In genomic region chr10:128686638-128687278, GRCh38 we compare ENCODE assay signal across 25 cellular contexts.
DNase-seq lines count a peak whose midpoint lies in the region; ATAC-seq and TF ChIP-seq lines count a peak whose summit lies in the region.
"Had no signal": no experiment of that assay in that cellular context is flagged by ENCODE, and none has a peak within 500 bp of the region (broad histone marks: within the 10 kb centered on the region; RNA-seq: fewer than 3 reads in every experiment).

No MANE protein-coding gene starts in this region.

- H3K4me1 ChIP-seq in endodermal cell (ENCODE audit: control insufficient read depth, insufficient read depth, low read length) = no peaks in the 10 kb centered on the region
- H3K4me1 ChIP-seq: BE2C, HAP-1 had no signal

- no peak for TF ChIP-seq CTCF in endodermal cell (conservative IDR thresholded peaks at IDR 0.05)
- TF ChIP-seq CTCF in nephron progenitor cell (IDR thresholded peaks at IDR 0.05) = no peak
- no peak for TF ChIP-seq CTCF in GM20000 (IDR thresholded peaks at IDR 0.05; ENCODE audit: extremely low read depth, missing control alignments)

- H3K27me3 ChIP-seq in endodermal cell (ENCODE audit: control insufficient read depth, insufficient read depth, low read length, poor library complexity, severe bottlenecking) = no peaks in the 10 kb centered on the region
- H3K27me3 ChIP-seq: BE2C had no signal

- no peak overlapping the region for H3K9ac ChIP-seq in endodermal cell (ENCODE audit: extremely low read depth, low read length, poor library complexity, severe bottlenecking)

- H3K27ac ChIP-seq in endodermal cell (ENCODE audit: low read depth, low read length) = no peak overlapping the region
- H3K27ac ChIP-seq: SK-N-MC had no signal

- 53 to 79% methylated on average over 3 to 11 of the region's 11 CpGs for WGBS in endodermal cell (ENCODE audit: insufficient coverage in 1 of 2, insufficient read length in 1 of 2), 2 experiments

- no peaks in the 10 kb centered on the region for H3K36me3 Mint-ChIP-seq in activated naive CD4-positive, alpha-beta T cell treated with anti-CD3 and anti-CD28 coated beads, Interleukin-2, amount 10 ng/mL, durations not matched to agents 7 days and 5 days
- no peaks in the 10 kb centered on the region for H3K36me3 Mint-ChIP-seq in activated naive CD4-positive, alpha-beta T cell treated with anti-CD3 and anti-CD28 coated beads for 36 hours (ENCODE audit: low read depth)
- no peaks in the 10 kb centered on the region for H3K36me3 Mint-ChIP-seq in endodermal cell (ENCODE audit: low read depth)
- no peaks in the 10 kb centered on the region for H3K36me3 Mint-ChIP-seq in nephron progenitor cell (ENCODE audit: low read depth)
- H3K36me3 Mint-ChIP-seq: CD14-positive monocyte; CD8-positive, alpha-beta memory T cell had no signal

- H3K4me3 ChIP-seq in endodermal cell (ENCODE audit: low read length) = no peak overlapping the region
- H3K4me3 ChIP-seq: HAP-1, SK-N-MC had no signal

- H3K27me3 Mint-ChIP-seq in activated naive CD4-positive, alpha-beta T cell treated with anti-CD3 and anti-CD28 coated beads, Interleukin-2, amount 10 ng/mL, durations not matched to agents 7 days and 5 days = peaks cover 4% of the 10 kb centered on the region
- peaks cover 2% of the 10 kb centered on the region for H3K27me3 Mint-ChIP-seq in activated naive CD4-positive, alpha-beta T cell treated with anti-CD3 and anti-CD28 coated beads for 36 hours (ENCODE audit: low read depth)
- H3K27me3 Mint-ChIP-seq in endodermal cell (ENCODE audit: insufficient read depth) = no peaks in the 10 kb centered on the region
- peaks cover 4% of the 10 kb centered on the region for H3K27me3 Mint-ChIP-seq in nephron progenitor cell (ENCODE audit: low read depth, poor library complexity)

- CTCF ChIA-PET in activated naive CD4-positive, alpha-beta T cell treated with anti-CD3 and anti-CD28 coated beads, Interleukin-2, amount 10 ng/mL, durations not matched to agents 7 days and 5 days (lab: Charles Lee) = no interaction called here
- CTCF ChIA-PET in activated naive CD4-positive, alpha-beta T cell treated with anti-CD3 and anti-CD28 coated beads for 36 hours (lab: Charles Lee) = no interaction called here

- intact Hi-C loops in activated naive CD4-positive, alpha-beta T cell treated with anti-CD3 and anti-CD28 coated beads for 36 hours (cut with micrococcal nuclease) = no loop called here

- no peak overlapping the region for H3K4me3 Mint-ChIP-seq in activated naive CD4-positive, alpha-beta T cell treated with anti-CD3 and anti-CD28 coated beads, Interleukin-2, amount 10 ng/mL, durations not matched to agents 7 days and 5 days
- no peak overlapping the region for H3K4me3 Mint-ChIP-seq in activated naive CD4-positive, alpha-beta T cell treated with anti-CD3 and anti-CD28 coated beads for 36 hours
- H3K4me3 Mint-ChIP-seq in endodermal cell (no peak overlapping the region), nephron progenitor cell (no peak overlapping the region)
- H3K4me3 Mint-ChIP-seq: CD14-positive monocyte; CD8-positive, alpha-beta memory T cell had no signal

- no peaks in the 10 kb centered on the region for H3K9me3 Mint-ChIP-seq in activated naive CD4-positive, alpha-beta T cell treated with anti-CD3 and anti-CD28 coated beads, Interleukin-2, amount 10 ng/mL, durations not matched to agents 7 days and 5 days
- no peaks in the 10 kb centered on the region for H3K9me3 Mint-ChIP-seq in activated naive CD4-positive, alpha-beta T cell treated with anti-CD3 and anti-CD28 coated beads for 36 hours
- H3K9me3 Mint-ChIP-seq in endodermal cell (no peaks in the 10 kb centered on the region), nephron progenitor cell (no peaks in the 10 kb centered on the region)
- H3K9me3 Mint-ChIP-seq: CD14-positive monocyte; CD8-positive, alpha-beta memory T cell had no signal

- H3K36me3 ChIP-seq in endodermal cell (ENCODE audit: control insufficient read depth, insufficient read depth, low read length) = no peaks in the 10 kb centered on the region
- H3K36me3 ChIP-seq: BE2C, HAP-1 had no signal

- no peaks in the 10 kb centered on the region for H3K4me1 Mint-ChIP-seq in activated naive CD4-positive, alpha-beta T cell treated with anti-CD3 and anti-CD28 coated beads, Interleukin-2, amount 10 ng/mL, durations not matched to agents 7 days and 5 days
- H3K4me1 Mint-ChIP-seq in activated naive CD4-positive, alpha-beta T cell treated with anti-CD3 and anti-CD28 coated beads for 36 hours (ENCODE audit: low read depth) = no peaks in the 10 kb centered on the region
- H3K4me1 Mint-ChIP-seq in endodermal cell (no peaks in the 10 kb centered on the region), nephron progenitor cell (peaks cover 77% of the 10 kb centered on the region)
- H3K4me1 Mint-ChIP-seq: CD14-positive monocyte; CD8-positive, alpha-beta memory T cell had no signal

- ATAC-seq in GM19463 (IDR thresholded peaks at IDR 0.05; ENCODE audit: unreplicated experiment) = no peak

- H3K27ac Mint-ChIP-seq in activated naive CD4-positive, alpha-beta T cell treated with anti-CD3 and anti-CD28 coated beads, Interleukin-2, amount 10 ng/mL, durations not matched to agents 7 days and 5 days = peak overlapping the region; percentile 64
- no peak overlapping the region for H3K27ac Mint-ChIP-seq in activated naive CD4-positive, alpha-beta T cell treated with anti-CD3 and anti-CD28 coated beads for 36 hours
- no peak overlapping the region for H3K27ac Mint-ChIP-seq in endodermal cell
- no peak overlapping the region for H3K27ac Mint-ChIP-seq in nephron progenitor cell

- H3K9me3 ChIP-seq in endodermal cell (ENCODE audit: control insufficient read depth, low read length) = no peaks in the 10 kb centered on the region
- H3K9me3 ChIP-seq: BE2C, HAP-1 had no signal

- DNase-seq in activated naive CD4-positive, alpha-beta T cell treated with anti-CD3 and anti-CD28 coated beads, Interleukin-2, amount 10 ng/mL, durations not matched to agents 7 days and 5 days = no peak
- DNase-seq in activated naive CD4-positive, alpha-beta T cell treated with anti-CD3 and anti-CD28 coated beads for 36 hours = no peak
- peak; percentile 64 for DNase-seq in endodermal cell
- DNase-seq in nephron progenitor cell = peak; percentile 30
- DNase-seq in NCI-H345 (lab: John Stamatoyannopoulos, UW) = no peak
- no peak for DNase-seq in GM20000 (ENCODE audit: low spot score)
- DNase-seq: 8988T; ACHN; BE2C; CD8-positive, alpha-beta memory T cell; DMS 273 treated with DMSO at 0.1 percent for 48 hours; DMS79 treated with DMSO at 0.1 percent for 48 hours; IMR-90; NCI-H1092; NCI-H1417 treated with DMSO at 0.1 percent for 48 hours; NCI-H1694 treated with DMSO at 0.1 percent for 48 hours; NCI-H2081; NCI-H2227 treated with DMSO at 0.1 percent for 48 hours; NCI-H510A; NCI-H748 treated with DMSO at 0.1 percent for 48 hours; SIG-M5 had no signal

Comparison
In these comparisons a context has a peak if more than half of its experiments do, and no peak if none do; other contexts are left out.
1. DNase-seq: peak in endodermal cell (single experiment) and nephron progenitor cell (single experiment); none in activated naive CD4-positive, alpha-beta T cell treated with anti-CD3 and anti-CD28 coated beads, Interleukin-2, amount 10 ng/mL, durations not matched to agents 7 days and 5 days (single experiment), activated naive CD4-positive, alpha-beta T cell treated with anti-CD3 and anti-CD28 coated beads for 36 hours (single experiment), NCI-H345 (single experiment) and GM20000 (single experiment).